In the genomic region with DNA sequence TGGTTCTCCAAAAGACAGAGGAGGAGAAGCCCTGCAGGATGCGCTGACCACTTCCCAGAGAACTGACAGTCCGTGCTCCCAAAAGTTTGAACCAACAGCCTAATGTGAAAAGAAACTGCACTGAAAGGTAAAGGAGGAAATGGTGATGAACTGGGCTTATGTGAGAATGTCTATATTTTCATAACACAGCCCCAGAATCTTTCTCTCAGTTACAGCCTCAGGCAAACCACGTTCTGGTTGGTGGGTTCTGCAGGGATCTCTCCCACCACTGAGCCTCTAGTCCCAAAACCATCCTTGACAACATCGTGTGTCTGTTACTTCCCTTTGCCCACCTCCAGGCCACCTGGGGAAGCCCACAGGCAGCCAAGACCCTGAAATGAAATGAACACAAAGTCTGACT, we compare ENCODE assay signal across 8 cellular contexts. TPM values are rescaled to one million over a fixed set of nuclear protein-coding genes. Genes with fewer than 3 reads are reported as not detected.
A peak's percentile ranks its signal among the peaks of the same experiment; 100 is the strongest.
DNase-seq lines count a peak whose midpoint lies in the region; ATAC-seq and TF ChIP-seq lines count a peak whose summit lies in the region.
"Had no signal": no experiment of that assay in that cellular context is flagged by ENCODE, and none has a peak within 500 bp of the region (broad histone marks: within the 10 kb centered on the region; RNA-seq: fewer than 3 reads in every experiment).

No MANE protein-coding gene starts in this region.

- peak; percentile 56 for ATAC-seq in GM19395 (IDR thresholded peaks at IDR 0.05; ENCODE audit: unreplicated experiment)
- ATAC-seq in HG03064 (IDR thresholded peaks at IDR 0.05; ENCODE audit: low read depth, unreplicated experiment): peak; percentile 47

- no peak for TF ChIP-seq POLR2A in esophagus squamous epithelium (IDR thresholded peaks at IDR 0.05)

- 75 to 79% methylated on average over 4 of the region's 4 CpGs for WGBS in esophagus squamous epithelium, 2 donors

- H3K27ac ChIP-seq in esophagus squamous epithelium (peak overlapping the region in 3 of 4 donors; percentile 65 to 85 (median 70)), tibial artery (peak overlapping the region; percentile 89 to 91), SJCRH30 (no peak overlapping the region)

- DNase-seq in esophagus squamous epithelium (lab: John Stamatoyannopoulos, UW) (no peak), tibial artery (no peak), SJCRH30 (no peak), inferior parietal cortex (ENCODE audit: extremely low spot score) (no peak)
- DNase-seq in activated T-cell treated with anti-CD3 and anti-CD28 coated beads, Interleukin-2, amount 50 U/mL, for 48 hours: no peak
- DNase-seq: NK-92 treated with Interleukin-12 subunit alpha and Interleukin-12 subunit beta, amount 100 ng/mL, for 24 hours had no signal

- TF ChIP-seq CTCF in esophagus squamous epithelium (IDR thresholded peaks at IDR 0.05) (no peak), tibial artery (IDR thresholded peaks at IDR 0.05) (no peak)

- H3K4me1 ChIP-seq in esophagus squamous epithelium (peaks cover 10 to 91% (median 38%) of the 10 kb centered on the region in 3 donors), tibial artery (peaks cover 0 to 71% (median 55%) of the 10 kb centered on the region in 4 donors), SJCRH30 (no peaks in the 10 kb centered on the region)

- intact Hi-C loops in esophagus squamous epithelium (cut with DNase I) (loop anchor here (5.0 kb wide), 1 partner anchor 79 kb away; no protein-coding TSS in a partner anchor), tibial artery (cut with DNase I; ENCODE audit: low total_unique reads) (no loop called here)

- H3K4me3 ChIP-seq in esophagus squamous epithelium: no peak overlapping the region
- no peak overlapping the region for H3K4me3 ChIP-seq in tibial artery
- no peak overlapping the region for H3K4me3 ChIP-seq in SJCRH30

- no peaks in the 10 kb centered on the region for H3K9me3 ChIP-seq in esophagus squamous epithelium
- H3K9me3 ChIP-seq in tibial artery: no peaks in the 10 kb centered on the region
- no peaks in the 10 kb centered on the region for H3K9me3 ChIP-seq in SJCRH30 (replicated peaks)

- H3K36me3 ChIP-seq in esophagus squamous epithelium: peaks cover 0 to 42% (median 15%) of the 10 kb centered on the region in 3 donors
- H3K36me3 ChIP-seq in tibial artery: peaks cover 55 to 60% (median 59%) of the 10 kb centered on the region in 3 donors
- H3K36me3 ChIP-seq in SJCRH30: peaks cover 59% of the 10 kb centered on the region

- H3K27me3 ChIP-seq in esophagus squamous epithelium (no peaks in the 10 kb centered on the region), tibial artery (no peaks in the 10 kb centered on the region), SJCRH30 (no peaks in the 10 kb centered on the region)

RNA-seq across cellular contexts. Expression of a gene that starts 23.9 kb away (rescaled TPM):
- 100 to 1,000 TPM in 1 of 4 donors, 10 to 100 TPM in 3; 14.9 to 164 (median 61.9) TPM for total RNA-seq in esophagus squamous epithelium
- 1,211 and 1,265 TPM in 2 replicates for total RNA-seq in SJCRH30 (2014; rRNA removed; shearing (Covaris generic))
